Comparison of ENCODE assay signal across 8 cellular contexts in the genomic region with DNA sequence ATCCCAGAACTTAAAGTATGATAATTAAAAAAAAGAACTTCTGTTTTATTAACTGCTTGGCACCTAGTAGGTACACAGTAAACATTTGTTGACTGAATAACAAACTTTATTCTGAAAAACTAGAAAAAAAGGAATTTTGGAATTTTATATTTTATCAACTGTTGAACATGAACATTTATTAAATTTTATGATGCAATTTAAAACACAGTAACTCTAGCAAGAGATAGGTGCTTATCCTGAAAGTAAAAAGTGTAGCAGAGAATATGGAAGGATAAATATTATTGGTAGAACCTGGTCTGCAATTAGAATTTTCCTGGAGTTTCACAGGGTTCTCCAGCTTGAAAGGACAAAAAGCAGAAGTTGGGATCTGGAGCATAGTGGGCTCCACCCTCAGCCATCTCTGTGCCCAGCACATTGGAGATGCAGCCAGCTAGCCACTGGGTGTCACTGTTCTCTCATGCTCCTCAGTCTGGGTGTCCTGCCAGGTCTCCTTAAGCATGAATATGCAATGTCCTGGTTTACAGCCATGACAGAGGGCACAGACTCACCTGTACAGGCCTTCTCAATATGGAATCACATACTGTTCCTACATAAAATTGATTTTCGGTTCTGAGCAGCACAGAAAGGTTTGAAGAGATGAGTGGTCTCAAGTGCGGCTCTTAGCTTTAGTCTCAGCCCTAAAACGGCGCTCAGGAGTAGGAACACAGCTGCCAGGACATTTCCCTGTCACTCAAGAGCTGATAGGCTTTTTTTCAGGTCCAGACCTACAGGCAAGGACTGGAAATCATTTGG. TPM values are rescaled to one million over a fixed set of nuclear protein-coding genes. Genes with fewer than 3 reads are reported as not detected.
DNase-seq lines count a peak whose midpoint lies in the region; ATAC-seq and TF ChIP-seq lines count a peak whose summit lies in the region.
"Had no signal": no experiment of that assay in that cellular context is flagged by ENCODE, and none has a peak within 500 bp of the region (broad histone marks: within the 10 kb centered on the region; RNA-seq: fewer than 3 reads in every experiment).

No MANE protein-coding gene starts in this region.

- H3K36me3 ChIP-seq in SK-N-MC (ENCODE audit: insufficient read depth, low read length), result no peaks in the 10 kb centered on the region
- H3K36me3 ChIP-seq in adipocyte (ENCODE audit: control insufficient read depth, insufficient read depth, low read length, severe bottlenecking), result no peaks in the 10 kb centered on the region
- H3K36me3 ChIP-seq in right atrium auricular region, result no peaks in the 10 kb centered on the region
- H3K36me3 ChIP-seq in sigmoid colon, result no peaks in the 10 kb centered on the region

- 70 to 72% methylated on average over 4 of the region's 4 CpGs for WGBS in sigmoid colon, 2 donors

- H3K4me3 ChIP-seq in SK-N-MC, result no peak overlapping the region
- no peak overlapping the region for H3K4me3 ChIP-seq in adipocyte (ENCODE audit: low read length)
- H3K4me3 ChIP-seq in right atrium auricular region, result no peak overlapping the region
- no peak overlapping the region for H3K4me3 ChIP-seq in sigmoid colon
- H3K4me3 ChIP-seq: skin epidermis had no signal

- ATAC-seq in HG02759 (IDR thresholded peaks at IDR 0.05; ENCODE audit: unreplicated experiment), result peak; percentile 100

- DNase-seq in GM13977 (ENCODE audit: low spot score) (peak; percentile 62), NCI-H1092 treated with DMSO at 0.1 percent for 48 hours (lab: John Stamatoyannopoulos, UW) (peak; percentile 54), SK-N-MC (ENCODE audit: low read depth, low spot score) (peak; percentile 24), adipocyte (ENCODE audit: low read depth) (peak; percentile 78), right atrium auricular region (ENCODE audit: low spot score) (peak; percentile 71), sigmoid colon (peak; percentile 74)

- TF ChIP-seq CTCF in GM13977 (IDR thresholded peaks at IDR 0.05; ENCODE audit: extremely low read depth, insufficient read depth, missing control alignments) (peak; percentile 89), right atrium auricular region (IDR thresholded peaks at IDR 0.05) (peak; percentile 68 to 82), sigmoid colon (IDR thresholded peaks at IDR 0.05) (peak in 3 of 4 experiments; percentile 4 to 44 (median 41))

- H3K27me3 ChIP-seq in adipocyte (replicated peaks; ENCODE audit: control insufficient read depth, insufficient read depth, low read length) (no peaks in the 10 kb centered on the region), right atrium auricular region (no peaks in the 10 kb centered on the region), sigmoid colon (no peaks in the 10 kb centered on the region)

- H3K27ac ChIP-seq in SK-N-MC (no peak overlapping the region), right atrium auricular region (no peak overlapping the region), sigmoid colon (no peak overlapping the region)
- H3K27ac ChIP-seq: skin epidermis had no signal

- in situ Hi-C loops in GM13977 (cut with MboI; ENCODE audit: low pct_unique_long_range_greater_than_20kb, low sequenced_read_pairs, unreplicated experiment), result loop anchor here (25.0 kb wide), 1 partner anchor 561 kb away; no protein-coding TSS in a partner anchor

- no peak for TF ChIP-seq EP300 in sigmoid colon (IDR thresholded peaks at IDR 0.05)

- H3K9ac ChIP-seq in SK-N-MC (ENCODE audit: insufficient read length) (no peak overlapping the region), adipocyte (ENCODE audit: low read length) (no peak overlapping the region)

- intact Hi-C loops in sigmoid colon (cut with DNase I), result no loop called here

- H3K4me1 ChIP-seq in adipocyte (ENCODE audit: control insufficient read depth, insufficient read depth, low read length), result no peaks in the 10 kb centered on the region
- H3K4me1 ChIP-seq in right atrium auricular region, result peaks cover 0 to 5% of the 10 kb centered on the region in 2 donors
- no peaks in the 10 kb centered on the region for H3K4me1 ChIP-seq in sigmoid colon

- H3K9me3 ChIP-seq in SK-N-MC (ENCODE audit: low read depth, low read length) (no peaks in the 10 kb centered on the region), adipocyte (ENCODE audit: control insufficient read depth, low read length) (peaks cover 5% of the 10 kb centered on the region), right atrium auricular region (no peaks in the 10 kb centered on the region), sigmoid colon (no peaks in the 10 kb centered on the region)

- no peak for TF ChIP-seq POLR2A in sigmoid colon (IDR thresholded peaks at IDR 0.05)

RNA-seq across cellular contexts. Expression of a gene that starts 31.7 kb away (rescaled TPM):
- total RNA-seq in right atrium auricular region (1 to 10 TPM in 1 of 2 donors, under 1 TPM in 1; 0.12 to 5.0 TPM), sigmoid colon (1 to 10 TPM in 2 of 4 donors, under 1 TPM in 2; 0.28 to 1.8 (median 1.1) TPM)
- 1 to 10 TPM; 3.8 to 7.2 (median 6.0) TPM for polyA plus RNA-seq in sigmoid colon

Comparison
In these comparisons a context has a peak if more than half of its experiments do, and no peak if none do; other contexts are left out.
1. DNase-seq: peak in every context shown above with its lines; median percentile 78 in adipocyte; 74 in sigmoid colon; 71 in right atrium auricular region; 62 in GM13977; 54 in NCI-H1092 treated with DMSO at 0.1 percent for 48 hours; 24 in SK-N-MC.